In genomic region chr4:97432551-97432950, GRCh38 we compare ENCODE assay signal across 13 cellular contexts.
DNase-seq lines count a peak whose midpoint lies in the region; TF ChIP-seq lines count a peak whose summit lies in the region.
"Had no signal": no experiment of that assay in that cellular context is flagged by ENCODE, and none has a peak within 500 bp of the region (broad histone marks: within the 10 kb centered on the region; RNA-seq: fewer than 3 reads in every experiment).

No MANE protein-coding gene starts in this region.

- no TSS peak for BruUV-seq in Calu3 (replicated peaks; lab: Mats Ljungman, UMichigan)

- no peaks in the 10 kb centered on the region for H3K4me1 Mint-ChIP-seq in Calu3 (ENCODE audit: low read depth, unreplicated experiment)
- H3K4me1 Mint-ChIP-seq: CD4-positive, alpha-beta memory T cell; H9 had no signal

- intact Hi-C loops in Calu3 (cut with micrococcal nuclease; ENCODE audit: unreplicated experiment): loop anchor here (2.0 kb wide), 1 partner anchor 62 kb away; no protein-coding TSS in a partner anchor

- TF ChIP-seq CTCF in Calu3 (IDR thresholded peaks at IDR 0.05; ENCODE audit: unreplicated experiment): no peak

- no peaks in the 10 kb centered on the region for H3K27me3 Mint-ChIP-seq in Calu3 (ENCODE audit: unreplicated experiment)
- H3K27me3 Mint-ChIP-seq: CD4-positive, alpha-beta memory T cell had no signal

- no peak overlapping the region for H3K4me3 Mint-ChIP-seq in Calu3 (ENCODE audit: low read depth, unreplicated experiment)
- H3K4me3 Mint-ChIP-seq: CD4-positive, alpha-beta memory T cell; H9 had no signal

- CTCF ChIA-PET in Calu3 (lab: Charles Lee): no interaction called here

- no peak for DNase-seq in Calu3
- peak; percentile 3 for DNase-seq in M059J (ENCODE audit: low read depth)
- peak; percentile 79 for DNase-seq in kidney glomerular epithelial cell (lab: John Stamatoyannopoulos, UW)
- no peak for DNase-seq in activated CD4-positive, CD25-positive, alpha-beta regulatory T cell (lab: John Stamatoyannopoulos, UW)
- DNase-seq in OCI-M1 (lab: John Stamatoyannopoulos, UW): no peak
- DNase-seq in islet precursor cell: no peak
- no peak for DNase-seq in occipital lobe (lab: John Stamatoyannopoulos, UW)
- DNase-seq: BE2C; CD4-positive, alpha-beta memory T cell; DND-41; GDM1; GOT3; H9 had no signal

- peaks cover 9% of the 10 kb centered on the region for H3K9me3 Mint-ChIP-seq in Calu3 (ENCODE audit: low read depth, unreplicated experiment)

- H3K36me3 Mint-ChIP-seq in Calu3 (ENCODE audit: insufficient read depth, unreplicated experiment): no peaks in the 10 kb centered on the region
- H3K36me3 Mint-ChIP-seq: CD4-positive, alpha-beta memory T cell had no signal

- H3K27ac Mint-ChIP-seq in Calu3 (ENCODE audit: unreplicated experiment): peak overlapping the region; percentile 42
- H3K27ac Mint-ChIP-seq: CD4-positive, alpha-beta memory T cell; H9 had no signal

Comparison
In these comparisons a context has a peak if more than half of its experiments do, and no peak if none do; other contexts are left out.
1. DNase-seq: peak in M059J (single experiment) and kidney glomerular epithelial cell (single experiment); none in Calu3 (single experiment), activated CD4-positive, CD25-positive, alpha-beta regulatory T cell (0 of 4), OCI-M1 (single experiment), islet precursor cell (single experiment) and occipital lobe (single experiment).